1 cellular context compared by ENCODE assay signal in genomic region chrX:131287556-131288179, GRCh38.
TF ChIP-seq lines count a peak whose summit lies in the region.

No MANE protein-coding gene starts in this region.

TF ChIP-seq in HepG2, 621 proteins besides CTCF, POLR2A, EP300 and RAD21 (continued from another document and continues in another):
- no peak for TF ChIP-seq TFDP1 (CRISPR knock-in tag; IDR thresholded peaks at IDR 0.05; ENCODE audit: borderline replicate concordance)
- TF ChIP-seq ZNF891 (CRISPR knock-in tag; IDR thresholded peaks at IDR 0.05) = no peak
- TF ChIP-seq NFATC3 (CRISPR knock-in tag; IDR thresholded peaks at IDR 0.05) = no peak
- TF ChIP-seq ZZZ3 (CRISPR knock-in tag; IDR thresholded peaks at IDR 0.05; ENCODE audit: borderline replicate concordance) = no peak
- no peak for TF ChIP-seq YEATS2 (CRISPR knock-in tag; IDR thresholded peaks at IDR 0.05; ENCODE audit: borderline replicate concordance)
- TF ChIP-seq ZNF350 (CRISPR knock-in tag; IDR thresholded peaks at IDR 0.05; ENCODE audit: borderline replicate concordance, low read depth) = no peak
- TF ChIP-seq, protein P1, sequence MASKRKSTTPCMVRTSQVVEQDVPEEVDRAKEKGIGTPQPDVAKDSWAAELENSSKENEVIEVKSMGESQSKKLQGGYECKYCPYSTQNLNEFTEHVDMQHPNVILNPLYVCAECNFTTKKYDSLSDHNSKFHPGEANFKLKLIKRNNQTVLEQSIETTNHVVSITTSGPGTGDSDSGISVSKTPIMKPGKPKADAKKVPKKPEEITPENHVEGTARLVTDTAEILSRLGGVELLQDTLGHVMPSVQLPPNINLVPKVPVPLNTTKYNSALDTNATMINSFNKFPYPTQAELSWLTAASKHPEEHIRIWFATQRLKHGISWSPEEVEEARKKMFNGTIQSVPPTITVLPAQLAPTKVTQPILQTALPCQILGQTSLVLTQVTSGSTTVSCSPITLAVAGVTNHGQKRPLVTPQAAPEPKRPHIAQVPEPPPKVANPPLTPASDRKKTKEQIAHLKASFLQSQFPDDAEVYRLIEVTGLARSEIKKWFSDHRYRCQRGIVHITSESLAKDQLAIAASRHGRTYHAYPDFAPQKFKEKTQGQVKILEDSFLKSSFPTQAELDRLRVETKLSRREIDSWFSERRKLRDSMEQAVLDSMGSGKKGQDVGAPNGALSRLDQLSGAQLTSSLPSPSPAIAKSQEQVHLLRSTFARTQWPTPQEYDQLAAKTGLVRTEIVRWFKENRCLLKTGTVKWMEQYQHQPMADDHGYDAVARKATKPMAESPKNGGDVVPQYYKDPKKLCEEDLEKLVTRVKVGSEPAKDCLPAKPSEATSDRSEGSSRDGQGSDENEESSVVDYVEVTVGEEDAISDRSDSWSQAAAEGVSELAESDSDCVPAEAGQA (IDR thresholded peaks at IDR 0.05; ENCODE audit: low read depth) = no peak
- TF ChIP-seq, protein P1 (CRISPR knock-in tag; IDR thresholded peaks at IDR 0.05; ENCODE audit: borderline replicate concordance) = no peak
- TF ChIP-seq ZMYM4 (CRISPR knock-in tag; IDR thresholded peaks at IDR 0.05) = no peak
- no peak for TF ChIP-seq ZNF549 (CRISPR knock-in tag; IDR thresholded peaks at IDR 0.05)
- no peak for TF ChIP-seq ZNF766 (CRISPR knock-in tag; IDR thresholded peaks at IDR 0.05; ENCODE audit: borderline replicate concordance)
- no peak for TF ChIP-seq ARID4A (CRISPR knock-in tag; IDR thresholded peaks at IDR 0.05; ENCODE audit: borderline replicate concordance)
- no peak for TF ChIP-seq REPIN1 (CRISPR knock-in tag; IDR thresholded peaks at IDR 0.05; ENCODE audit: borderline replicate concordance, low read depth)
- TF ChIP-seq PAWR (CRISPR knock-in tag; IDR thresholded peaks at IDR 0.05; ENCODE audit: borderline replicate concordance) = no peak
- TF ChIP-seq FOSL2 (CRISPR knock-in tag; IDR thresholded peaks at IDR 0.05) = no peak
- TF ChIP-seq, protein P2, sequence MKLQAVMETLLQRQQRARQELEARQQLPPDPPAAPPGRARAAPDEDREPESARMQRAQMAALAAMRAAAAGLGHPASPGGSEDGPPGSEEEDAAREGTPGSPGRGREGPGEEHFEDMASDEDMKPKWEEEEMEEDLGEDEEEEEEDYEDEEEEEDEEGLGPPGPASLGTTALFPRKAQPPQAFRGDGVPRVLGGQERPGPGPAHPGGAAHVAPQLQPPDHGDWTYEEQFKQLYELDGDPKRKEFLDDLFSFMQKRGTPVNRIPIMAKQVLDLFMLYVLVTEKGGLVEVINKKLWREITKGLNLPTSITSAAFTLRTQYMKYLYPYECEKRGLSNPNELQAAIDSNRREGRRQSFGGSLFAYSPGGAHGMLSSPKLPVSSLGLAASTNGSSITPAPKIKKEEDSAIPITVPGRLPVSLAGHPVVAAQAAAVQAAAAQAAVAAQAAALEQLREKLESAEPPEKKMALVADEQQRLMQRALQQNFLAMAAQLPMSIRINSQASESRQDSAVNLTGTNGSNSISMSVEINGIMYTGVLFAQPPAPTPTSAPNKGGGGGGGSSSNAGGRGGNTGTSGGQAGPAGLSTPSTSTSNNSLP (IDR thresholded peaks at IDR 0.05; ENCODE audit: low read depth, low read length) = no peak
- no peak for TF ChIP-seq ZNF333 (CRISPR knock-in tag; IDR thresholded peaks at IDR 0.05; ENCODE audit: borderline replicate concordance)
- TF ChIP-seq NFKBIZ (CRISPR knock-in tag; IDR thresholded peaks at IDR 0.05) = no peak
- peak; percentile 61; the same call in 1 of the 2 replicates for TF ChIP-seq HNF4G (IDR thresholded peaks at IDR 0.05; ENCODE audit: borderline replicate concordance, low read depth, low read length)
- no peak for TF ChIP-seq HNF4G (CRISPR knock-in tag; IDR thresholded peaks at IDR 0.05; ENCODE audit: borderline replicate concordance, low read depth)
- TF ChIP-seq FLYWCH1 (CRISPR knock-in tag; IDR thresholded peaks at IDR 0.05) = no peak
- TF ChIP-seq ZBTB21 (CRISPR knock-in tag; IDR thresholded peaks at IDR 0.05) = no peak
- TF ChIP-seq RFX5 (IDR thresholded peaks at IDR 0.05; ENCODE audit: low read depth, low read length) = no peak
- TF ChIP-seq ZNF124 (CRISPR knock-in tag; IDR thresholded peaks at IDR 0.05) = no peak
- TF ChIP-seq BCLAF1 (IDR thresholded peaks at IDR 0.05) = no peak
- TF ChIP-seq MED1 (CRISPR knock-in tag; IDR thresholded peaks at IDR 0.05) = peak; percentile 64
- TF ChIP-seq, protein P3, sequence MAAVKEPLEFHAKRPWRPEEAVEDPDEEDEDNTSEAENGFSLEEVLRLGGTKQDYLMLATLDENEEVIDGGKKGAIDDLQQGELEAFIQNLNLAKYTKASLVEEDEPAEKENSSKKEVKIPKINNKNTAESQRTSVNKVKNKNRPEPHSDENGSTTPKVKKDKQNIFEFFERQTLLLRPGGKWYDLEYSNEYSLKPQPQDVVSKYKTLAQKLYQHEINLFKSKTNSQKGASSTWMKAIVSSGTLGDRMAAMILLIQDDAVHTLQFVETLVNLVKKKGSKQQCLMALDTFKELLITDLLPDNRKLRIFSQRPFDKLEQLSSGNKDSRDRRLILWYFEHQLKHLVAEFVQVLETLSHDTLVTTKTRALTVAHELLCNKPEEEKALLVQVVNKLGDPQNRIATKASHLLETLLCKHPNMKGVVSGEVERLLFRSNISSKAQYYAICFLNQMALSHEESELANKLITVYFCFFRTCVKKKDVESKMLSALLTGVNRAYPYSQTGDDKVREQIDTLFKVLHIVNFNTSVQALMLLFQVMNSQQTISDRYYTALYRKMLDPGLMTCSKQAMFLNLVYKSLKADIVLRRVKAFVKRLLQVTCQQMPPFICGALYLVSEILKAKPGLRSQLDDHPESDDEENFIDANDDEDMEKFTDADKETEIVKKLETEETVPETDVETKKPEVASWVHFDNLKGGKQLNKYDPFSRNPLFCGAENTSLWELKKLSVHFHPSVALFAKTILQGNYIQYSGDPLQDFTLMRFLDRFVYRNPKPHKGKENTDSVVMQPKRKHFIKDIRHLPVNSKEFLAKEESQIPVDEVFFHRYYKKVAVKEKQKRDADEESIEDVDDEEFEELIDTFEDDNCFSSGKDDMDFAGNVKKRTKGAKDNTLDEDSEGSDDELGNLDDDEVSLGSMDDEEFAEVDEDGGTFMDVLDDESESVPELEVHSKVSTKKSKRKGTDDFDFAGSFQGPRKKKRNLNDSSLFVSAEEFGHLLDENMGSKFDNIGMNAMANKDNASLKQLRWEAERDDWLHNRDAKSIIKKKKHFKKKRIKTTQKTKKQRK (IDR thresholded peaks at IDR 0.05; ENCODE audit: low read length) = no peak
- TF ChIP-seq ZNF30 (CRISPR knock-in tag; IDR thresholded peaks at IDR 0.05) = no peak
- TF ChIP-seq ZNF33B (CRISPR knock-in tag; IDR thresholded peaks at IDR 0.05) = no peak
- no peak for TF ChIP-seq ZBTB38 (CRISPR knock-in tag; IDR thresholded peaks at IDR 0.05)
- TF ChIP-seq, protein P4, sequence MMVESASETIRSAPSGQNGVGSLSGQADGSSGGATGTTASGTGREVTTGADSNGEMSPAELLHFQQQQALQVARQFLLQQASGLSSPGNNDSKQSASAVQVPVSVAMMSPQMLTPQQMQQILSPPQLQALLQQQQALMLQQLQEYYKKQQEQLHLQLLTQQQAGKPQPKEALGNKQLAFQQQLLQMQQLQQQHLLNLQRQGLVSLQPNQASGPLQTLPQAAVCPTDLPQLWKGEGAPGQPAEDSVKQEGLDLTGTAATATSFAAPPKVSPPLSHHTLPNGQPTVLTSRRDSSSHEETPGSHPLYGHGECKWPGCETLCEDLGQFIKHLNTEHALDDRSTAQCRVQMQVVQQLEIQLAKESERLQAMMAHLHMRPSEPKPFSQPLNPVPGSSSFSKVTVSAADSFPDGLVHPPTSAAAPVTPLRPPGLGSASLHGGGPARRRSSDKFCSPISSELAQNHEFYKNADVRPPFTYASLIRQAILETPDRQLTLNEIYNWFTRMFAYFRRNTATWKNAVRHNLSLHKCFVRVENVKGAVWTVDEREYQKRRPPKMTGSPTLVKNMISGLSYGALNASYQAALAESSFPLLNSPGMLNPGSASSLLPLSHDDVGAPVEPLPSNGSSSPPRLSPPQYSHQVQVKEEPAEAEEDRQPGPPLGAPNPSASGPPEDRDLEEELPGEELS (CRISPR knock-in tag; IDR thresholded peaks at IDR 0.05) = peak; percentile 58
- TF ChIP-seq ZNF616 (CRISPR knock-in tag; IDR thresholded peaks at IDR 0.05; ENCODE audit: low read depth) = no peak
- no peak for TF ChIP-seq POGK (CRISPR knock-in tag; conservative IDR thresholded peaks at IDR 0.05)
